In genomic region chr10:87608756-87609155, GRCh38 we compare ENCODE assay signal across 19 cellular contexts. TPM values are rescaled to one million over a fixed set of nuclear protein-coding genes. Genes with fewer than 3 reads are reported as not detected.
DNase-seq lines count a peak whose midpoint lies in the region; ATAC-seq and TF ChIP-seq lines count a peak whose summit lies in the region.
"Had no signal": no experiment of that assay in that cellular context is flagged by ENCODE, and none has a peak within 500 bp of the region (broad histone marks: within the 10 kb centered on the region; RNA-seq: fewer than 3 reads in every experiment).

No MANE protein-coding gene starts in this region.

- H3K9me3 ChIP-seq in Karpas-422 (ENCODE audit: low read length) (no peaks in the 10 kb centered on the region), right cardiac atrium (ENCODE audit: control insufficient read depth, low read length) (no peaks in the 10 kb centered on the region), GM23248 (ENCODE audit: low read depth) (no peaks in the 10 kb centered on the region), tibial artery (no peaks in the 10 kb centered on the region)
- H3K9me3 ChIP-seq: right atrium auricular region had no signal

- H3K36me3 ChIP-seq in Karpas-422 (ENCODE audit: insufficient read depth, low read length): no peaks in the 10 kb centered on the region
- no peaks in the 10 kb centered on the region for H3K36me3 ChIP-seq in GM23248 (ENCODE audit: low read depth)
- H3K36me3 ChIP-seq in tibial artery: no peaks in the 10 kb centered on the region
- H3K36me3 ChIP-seq: right atrium auricular region had no signal

- in situ Hi-C loops in GM23248 (cut with MboI): no loop called here

- no peaks in the 10 kb centered on the region for H3K4me1 Mint-ChIP-seq in T-helper 2 cell treated with Interferon-gamma antibody and Interleukin-4, amounts not matched to agents 5 μg/mL and 100 μg/mL, for 36 hours (ENCODE audit: low read depth)
- H3K4me1 Mint-ChIP-seq: activated CD4-positive, alpha-beta T cell treated with anti-CD3 and anti-CD28 coated beads for 36 hours; activated naive CD8-positive, alpha-beta T cell treated with anti-CD3 and anti-CD28 coated beads, Interleukin-2, amount 10 ng/mL, durations not matched to agents 7 days and 5 days; CD4-positive, CD25-positive, alpha-beta regulatory T cell had no signal

- H3F3A ChIP-seq in GM23248 (ENCODE audit: insufficient read depth): no peaks in the 10 kb centered on the region

- H3K79me2 ChIP-seq in Karpas-422 (ENCODE audit: low read length) (no peaks in the 10 kb centered on the region), GM23248 (ENCODE audit: insufficient read depth) (no peaks in the 10 kb centered on the region)

- H3K9me2 ChIP-seq in Karpas-422 (replicated peaks; ENCODE audit: insufficient read depth, low read length): no peaks in the 10 kb centered on the region
- H3K9me2 ChIP-seq in GM23248 (ENCODE audit: insufficient read depth): no peaks in the 10 kb centered on the region

- H3K4me1 ChIP-seq in Karpas-422 (ENCODE audit: low read length) (peaks cover 9% of the 10 kb centered on the region), right cardiac atrium (ENCODE audit: control insufficient read depth, insufficient read depth, low read length) (peaks cover 4% of the 10 kb centered on the region), GM23248 (ENCODE audit: insufficient read depth) (no peaks in the 10 kb centered on the region), tibial artery (peaks cover 0 to 18% (median 12%) of the 10 kb centered on the region in 4 donors)
- H3K4me1 ChIP-seq: right atrium auricular region had no signal

- 63% methylated on average over 4 of the region's 4 CpGs for WGBS in right cardiac atrium
- 96 to 98% methylated on average over 4 of the region's 4 CpGs for WGBS in GM23248 (ENCODE audit: low coverage in 1 of 2, low lambda C conversion rate in 2 of 2, missing lambda C conversion rate in 2 of 2), 2 experiments

- H4K20me1 ChIP-seq in Karpas-422 (ENCODE audit: insufficient read depth, low read depth, low read length): no peaks in the 10 kb centered on the region
- H4K20me1 ChIP-seq in GM23248 (ENCODE audit: insufficient read depth): no peaks in the 10 kb centered on the region

- H3K27me3 ChIP-seq in Karpas-422 (ENCODE audit: low read length) (no peaks in the 10 kb centered on the region), right cardiac atrium (ENCODE audit: control insufficient read depth, insufficient read depth) (no peaks in the 10 kb centered on the region), GM23248 (replicated peaks; ENCODE audit: insufficient read depth) (no peaks in the 10 kb centered on the region), tibial artery (no peaks in the 10 kb centered on the region)
- H3K27me3 ChIP-seq: dorsolateral prefrontal cortex, right atrium auricular region had no signal

- no peak overlapping the region for H2AFZ ChIP-seq in Karpas-422 (ENCODE audit: low read length)
- no peak overlapping the region for H2AFZ ChIP-seq in GM23248

- peaks cover 8% of the 10 kb centered on the region for H3K27me3 Mint-ChIP-seq in T-helper 2 cell treated with Interferon-gamma antibody and Interleukin-4, amounts not matched to agents 5 μg/mL and 100 μg/mL, for 36 hours (ENCODE audit: low read depth)
- H3K27me3 Mint-ChIP-seq: activated CD4-positive, alpha-beta T cell treated with anti-CD3 and anti-CD28 coated beads for 36 hours had no signal

- H3K9me3 Mint-ChIP-seq in T-helper 2 cell treated with Interferon-gamma antibody and Interleukin-4, amounts not matched to agents 5 μg/mL and 100 μg/mL, for 36 hours: peaks cover 5% of the 10 kb centered on the region

- H3K36me3 Mint-ChIP-seq in T-helper 2 cell treated with Interferon-gamma antibody and Interleukin-4, amounts not matched to agents 5 μg/mL and 100 μg/mL, for 36 hours (ENCODE audit: low read depth): no peaks in the 10 kb centered on the region
- H3K36me3 Mint-ChIP-seq: activated naive CD8-positive, alpha-beta T cell treated with anti-CD3 and anti-CD28 coated beads, Interleukin-2, amount 10 ng/mL, durations not matched to agents 7 days and 5 days; CD4-positive, CD25-positive, alpha-beta regulatory T cell had no signal

- peak; percentile 10 for DNase-seq in COLO829 (ENCODE audit: low spot score)
- peak; percentile 46 for DNase-seq in Karpas-422
- DNase-seq in choroid plexus epithelial cell (ENCODE audit: low read depth): peak; percentile 43
- peak; percentile 29 for DNase-seq in kidney tubule cell (ENCODE audit: low spot score)
- DNase-seq in right cardiac atrium: no peak
- no peak for DNase-seq in GM23248
- DNase-seq in T-helper 2 cell treated with Interferon-gamma antibody and Interleukin-4, amounts not matched to agents 5 μg/mL and 100 μg/mL, for 36 hours (ENCODE audit: low spot score): no peak
- DNase-seq in tibial artery: no peak
- DNase-seq: activated CD4-positive, alpha-beta T cell treated with anti-CD3 and anti-CD28 coated beads for 36 hours; activated naive CD8-positive, alpha-beta T cell treated with anti-CD3 and anti-CD28 coated beads, Interleukin-2, amount 10 ng/mL, durations not matched to agents 7 days and 5 days; CD4-positive, CD25-positive, alpha-beta regulatory T cell; dorsolateral prefrontal cortex; Kasumi-1; NCI-H1417 treated with DMSO at 0.1 percent for 48 hours; RPMI8226; substantia nigra had no signal

- H3K4me3 Mint-ChIP-seq in T-helper 2 cell treated with Interferon-gamma antibody and Interleukin-4, amounts not matched to agents 5 μg/mL and 100 μg/mL, for 36 hours: no peak overlapping the region
- H3K4me3 Mint-ChIP-seq: activated CD4-positive, alpha-beta T cell treated with anti-CD3 and anti-CD28 coated beads for 36 hours; activated naive CD8-positive, alpha-beta T cell treated with anti-CD3 and anti-CD28 coated beads, Interleukin-2, amount 10 ng/mL, durations not matched to agents 7 days and 5 days; CD4-positive, CD25-positive, alpha-beta regulatory T cell had no signal

- intact Hi-C loops in right cardiac atrium (cut with DNase I) (no loop called here), tibial artery (cut with DNase I; ENCODE audit: low total_unique reads) (no loop called here)

- H3K4me2 ChIP-seq in Karpas-422 (ENCODE audit: low read depth, low read length, poor library complexity, severe bottlenecking) (peak overlapping the region; percentile 35), GM23248 (ENCODE audit: unreplicated experiment) (no peak overlapping the region)

- H3K27ac ChIP-seq in Karpas-422 (ENCODE audit: low read length): no peak overlapping the region
- H3K27ac ChIP-seq in right cardiac atrium (ENCODE audit: low read length): no peak overlapping the region
- no peak overlapping the region for H3K27ac ChIP-seq in GM23248
- H3K27ac ChIP-seq in tibial artery: no peak overlapping the region
- H3K27ac ChIP-seq: dorsolateral prefrontal cortex, epithelial cell of prostate, right atrium auricular region had no signal

- TF ChIP-seq CTCF in choroid plexus epithelial cell (conservative IDR thresholded peaks at IDR 0.05; ENCODE audit: low read depth, low read length): no peak
- no peak for TF ChIP-seq CTCF in tibial artery (IDR thresholded peaks at IDR 0.05)

- ATAC-seq in right cardiac atrium: no peak
- ATAC-seq: activated CD4-positive, alpha-beta T cell treated with anti-CD3 and anti-CD28 coated beads for 36 hours had no signal

- H3K4me3 ChIP-seq in Karpas-422 (ENCODE audit: low read length) (no peak overlapping the region), choroid plexus epithelial cell (ENCODE audit: low read depth, low read length) (no peak overlapping the region), right cardiac atrium (ENCODE audit: low read length) (no peak overlapping the region), GM23248 (no peak overlapping the region), tibial artery (no peak overlapping the region)
- H3K4me3 ChIP-seq: dorsolateral prefrontal cortex, right atrium auricular region had no signal

- no peak overlapping the region for H3K27ac Mint-ChIP-seq in T-helper 2 cell treated with Interferon-gamma antibody and Interleukin-4, amounts not matched to agents 5 μg/mL and 100 μg/mL, for 36 hours
- H3K27ac Mint-ChIP-seq: activated CD4-positive, alpha-beta T cell treated with anti-CD3 and anti-CD28 coated beads for 36 hours; activated naive CD8-positive, alpha-beta T cell treated with anti-CD3 and anti-CD28 coated beads, Interleukin-2, amount 10 ng/mL, durations not matched to agents 7 days and 5 days; activated T-helper 2 cell treated with anti-CD3 and anti-CD28 coated beads, Interferon-gamma antibody, Interleukin-2, Interleukin-4, amounts not matched to agents 10 μg/mL and 5 μg/mL and 100 μg/mL, durations not matched to agents 14 hours and 24 hours and 36 hours; CD4-positive, CD25-positive, alpha-beta regulatory T cell had no signal

- H3K9ac ChIP-seq in Karpas-422 (ENCODE audit: low read length): no peak overlapping the region
- H3K9ac ChIP-seq in GM23248: no peak overlapping the region

RNA-seq across cellular contexts. Expression of gene PAPSS2, which starts 50.9 kb away (rescaled TPM):
- total RNA-seq in Karpas-422 (2014; rRNA removed; shearing (Covaris generic); ENCODE audit: low replicate concordance): not detected in 2 replicates
- 10 to 100 TPM; 10.9 to 15.9 (median 14.6) TPM for total RNA-seq in right cardiac atrium
- polyA plus RNA-seq in right cardiac atrium: 5.0 TPM
- total RNA-seq in GM23248 (2014; rRNA removed; shearing (Covaris generic)): 63.6 and 65.9 TPM in 2 replicates
- polyA plus RNA-seq in GM23248 (2016; fragmentation: Nextera tagmentation; extraction: Ambion mirVana): 81.8 and 82.3 TPM in 2 replicates
- total RNA-seq: CD4-positive, CD25-positive, alpha-beta regulatory T cell had no signal

Comparison
In these comparisons a context has a peak if more than half of its experiments do, and no peak if none do; other contexts are left out.
1. DNase-seq: peak in COLO829 (single experiment), Karpas-422 (single experiment), choroid plexus epithelial cell (single experiment) and kidney tubule cell (single experiment); none in right cardiac atrium (0 of 3), GM23248 (single experiment), T-helper 2 cell treated with Interferon-gamma antibody and Interleukin-4, amounts not matched to agents 5 μg/mL and 100 μg/mL, for 36 hours (single experiment) and tibial artery (0 of 2).
2. RNA of gene PAPSS2, which starts 50.9 kb away (total RNA-seq): 63.6 to 65.9 TPM in GM23248 and 10.9 to 15.9 TPM in right cardiac atrium; not detected in Karpas-422; every median in the first group is over 10 times any median in the second.